In genomic region chr11:1072116-1072820, GRCh38 we compare ENCODE assay signal across 15 cellular contexts. TPM values are rescaled to one million over a fixed set of nuclear protein-coding genes. Genes with fewer than 3 reads are reported as not detected.
A peak's percentile ranks its signal among the peaks of the same experiment; 100 is the strongest.
DNase-seq lines count a peak whose midpoint lies in the region; ATAC-seq and TF ChIP-seq lines count a peak whose summit lies in the region.
"Had no signal": no experiment of that assay in that cellular context is flagged by ENCODE, and none has a peak within 500 bp of the region (broad histone marks: within the 10 kb centered on the region; RNA-seq: fewer than 3 reads in every experiment).

No MANE protein-coding gene starts in this region.

- no peak for TF ChIP-seq CTCF in kidney epithelial cell (IDR thresholded peaks at IDR 0.05; ENCODE audit: insufficient read depth, low read length, poor library complexity, severe bottlenecking)

- ATAC-seq in activated CD4-positive, alpha-beta T cell treated with anti-CD3 and anti-CD28 coated beads for 36 hours, result no peak
- ATAC-seq in HG02870 (IDR thresholded peaks at IDR 0.05; ENCODE audit: unreplicated experiment), result no peak
- no peak for ATAC-seq in HG03520 (IDR thresholded peaks at IDR 0.05; ENCODE audit: unreplicated experiment)
- ATAC-seq: activated CD8-positive, alpha-beta T cell treated with anti-CD3 and anti-CD28 coated beads, Interleukin-2, amount 10 ng/mL, durations not matched to agents 7 days and 5 days had no signal

- H3K4me3 Mint-ChIP-seq in activated CD4-positive, alpha-beta T cell treated with anti-CD3 and anti-CD28 coated beads for 36 hours, result no peak overlapping the region
- H3K4me3 Mint-ChIP-seq: activated CD8-positive, alpha-beta T cell treated with anti-CD3 and anti-CD28 coated beads, Interleukin-2, amount 10 ng/mL, durations not matched to agents 7 days and 5 days; memory B cell had no signal

- peaks cover 7% of the 10 kb centered on the region for H3K27me3 Mint-ChIP-seq in activated CD4-positive, alpha-beta T cell treated with anti-CD3 and anti-CD28 coated beads for 36 hours

- CTCF ChIA-PET in activated CD4-positive, alpha-beta T cell treated with anti-CD3 and anti-CD28 coated beads for 36 hours (lab: Charles Lee), result no interaction called here

- H3K27ac Mint-ChIP-seq in activated CD4-positive, alpha-beta T cell treated with anti-CD3 and anti-CD28 coated beads for 36 hours, result no peak overlapping the region
- H3K27ac Mint-ChIP-seq: activated CD8-positive, alpha-beta T cell treated with anti-CD3 and anti-CD28 coated beads, Interleukin-2, amount 10 ng/mL, durations not matched to agents 7 days and 5 days; memory B cell had no signal

- H3K9me3 Mint-ChIP-seq in activated CD4-positive, alpha-beta T cell treated with anti-CD3 and anti-CD28 coated beads for 36 hours (ENCODE audit: low read depth), result no peaks in the 10 kb centered on the region

- no peaks in the 10 kb centered on the region for H3K36me3 Mint-ChIP-seq in activated CD4-positive, alpha-beta T cell treated with anti-CD3 and anti-CD28 coated beads for 36 hours (ENCODE audit: low read depth)
- H3K36me3 Mint-ChIP-seq: memory B cell had no signal

- no peaks in the 10 kb centered on the region for H3K4me1 Mint-ChIP-seq in activated CD4-positive, alpha-beta T cell treated with anti-CD3 and anti-CD28 coated beads for 36 hours

- H3K36me3 ChIP-seq in kidney epithelial cell (ENCODE audit: control insufficient read depth, insufficient read depth, low read length), result no peaks in the 10 kb centered on the region
- H3K36me3 ChIP-seq: vagina had no signal

- intact Hi-C loops in activated CD4-positive, alpha-beta T cell treated with anti-CD3 and anti-CD28 coated beads for 36 hours (cut with DNase I, micrococcal nuclease), result no loop called here

- DNase-seq in Ammon's horn (ENCODE audit: low spot score) (peak; percentile 69), HT1080 (ENCODE audit: low read depth) (peak; percentile 60), astrocyte of the hippocampus (ENCODE audit: low read depth, low spot score) (peak; percentile 68), kidney epithelial cell (ENCODE audit: low read depth) (peak; percentile 57), amniotic stem cell (lab: John Stamatoyannopoulos, UW) (no peak)
- DNase-seq in activated CD4-positive, alpha-beta T cell treated with anti-CD3 and anti-CD28 coated beads for 36 hours, result no peak
- DNase-seq: activated CD8-positive, alpha-beta T cell treated with anti-CD3 and anti-CD28 coated beads, Interleukin-2, amount 10 ng/mL, durations not matched to agents 7 days and 5 days; NCI-H2029 treated with DMSO at 0.1 percent for 48 hours; SK-N-SH had no signal

- POLR2A ChIA-PET in activated CD4-positive, alpha-beta T cell treated with anti-CD3 and anti-CD28 coated beads for 36 hours (lab: Charles Lee), result no interaction called here

- no peak overlapping the region for H3K4me3 ChIP-seq in kidney epithelial cell (ENCODE audit: low read depth, low read length)
- H3K4me3 ChIP-seq: vagina had no signal

- peaks cover 3% of the 10 kb centered on the region for H3K27me3 ChIP-seq in kidney epithelial cell (ENCODE audit: control insufficient read depth, insufficient read depth, low read length)
- H3K27me3 ChIP-seq: vagina had no signal

RNA-seq across cellular contexts. Expression of gene MUC2, which starts 2.4 kb away (rescaled TPM):
- not detected in 2 replicates for total RNA-seq in HT1080 (2014; rRNA removed; shearing (Covaris generic))
- not detected in 2 replicates for polyA plus RNA-seq in HT1080 (2015; cell fraction: cytosol; rRNA removed)
- 0.01 TPM in 1 of 2 replicates, not detected in the other for polyA plus RNA-seq in HT1080 (2015; cell fraction: nucleus; rRNA removed)
- total RNA-seq in kidney epithelial cell, result not detected in 2 replicates
- not detected for total RNA-seq in activated CD4-positive, alpha-beta T cell treated with anti-CD3 and anti-CD28 coated beads for 36 hours
- total RNA-seq: activated CD8-positive, alpha-beta T cell treated with anti-CD3 and anti-CD28 coated beads, Interleukin-2, amount 10 ng/mL, durations not matched to agents 7 days and 5 days; vagina had no signal
- polyA plus RNA-seq: BJ, SK-N-SH had no signal

RNA-seq across cellular contexts. Expression of gene MUC6, which starts 35.8 kb away (rescaled TPM):
- not detected in 2 replicates for total RNA-seq in HT1080 (2014; rRNA removed; shearing (Covaris generic))
- polyA plus RNA-seq in HT1080 (2015; cell fraction: cytosol; rRNA removed), result not detected in 2 replicates
- polyA plus RNA-seq in HT1080 (2015; cell fraction: nucleus; rRNA removed), result not detected in 2 replicates
- under 0.01 TPM in 1 of 2 replicates, not detected in the other for total RNA-seq in kidney epithelial cell
- total RNA-seq in activated CD4-positive, alpha-beta T cell treated with anti-CD3 and anti-CD28 coated beads for 36 hours, result not detected
- total RNA-seq: activated CD8-positive, alpha-beta T cell treated with anti-CD3 and anti-CD28 coated beads, Interleukin-2, amount 10 ng/mL, durations not matched to agents 7 days and 5 days; esophagus mucosa; vagina had no signal
- polyA plus RNA-seq: BJ, SK-N-SH had no signal

Comparison
In these comparisons a context has a peak if more than half of its experiments do, and no peak if none do; other contexts are left out.
1. DNase-seq: peak in Ammon's horn (single experiment), HT1080 (single experiment), astrocyte of the hippocampus (single experiment) and kidney epithelial cell (single experiment); none in activated CD4-positive, alpha-beta T cell treated with anti-CD3 and anti-CD28 coated beads for 36 hours (single experiment) and amniotic stem cell (single experiment).